In genomic region chr12:79194595-79194994, GRCh38 we compare ENCODE assay signal across 16 cellular contexts.
DNase-seq lines count a peak whose midpoint lies in the region; ATAC-seq, FAIRE-seq and TF ChIP-seq lines count a peak whose summit lies in the region.
"Had no signal": no experiment of that assay in that cellular context is flagged by ENCODE, and none has a peak within 500 bp of the region (broad histone marks: within the 10 kb centered on the region; RNA-seq: fewer than 3 reads in every experiment).

No MANE protein-coding gene starts in this region.

- H3F3A ChIP-seq in PC-3 (ENCODE audit: low read length, unreplicated experiment) = no peaks in the 10 kb centered on the region

- H3K27ac ChIP-seq in PC-3 (ENCODE audit: low read length) (no peak overlapping the region), psoas muscle (no peak overlapping the region), ascending aorta (no peak overlapping the region)

- H4K20me1 ChIP-seq in PC-3 (ENCODE audit: low read length) = no peaks in the 10 kb centered on the region

- no TSS peak for BruUV-seq in PC-3 (replicated peaks; lab: Mats Ljungman, UMichigan)

- no peaks in the 10 kb centered on the region for H3K9me2 ChIP-seq in PC-3 (replicated peaks; ENCODE audit: low read length)

- H3K9me3 ChIP-seq in PC-3 (ENCODE audit: low read length) (no peaks in the 10 kb centered on the region), psoas muscle (no peaks in the 10 kb centered on the region), ascending aorta (no peaks in the 10 kb centered on the region)

- H3K4me3 ChIP-seq in PC-3 (ENCODE audit: low read length) (no peak overlapping the region), bronchial epithelial cell (ENCODE audit: low read depth, low read length) (no peak overlapping the region), psoas muscle (no peak overlapping the region), ascending aorta (no peak overlapping the region)
- H3K4me3 ChIP-seq: GM12878, GM23338, K562 had no signal

- TF ChIP-seq CTCF in PC-3 (conservative IDR thresholded peaks at IDR 0.05; ENCODE audit: low read depth, low read length) (no peak), bronchial epithelial cell (IDR thresholded peaks at IDR 0.05; ENCODE audit: insufficient read depth, low read length, severe bottlenecking) (no peak), psoas muscle (IDR thresholded peaks at IDR 0.05) (no peak), ascending aorta (IDR thresholded peaks at IDR 0.05) (no peak)

- intact Hi-C loops in PC-3 (cut with micrococcal nuclease) = no loop called here
- intact Hi-C loops in psoas muscle (cut with DNase I) = no loop called here
- intact Hi-C loops in ascending aorta (cut with DNase I) = no loop called here

- POLR2A ChIA-PET in PC-3 (lab: Charles Lee; ENCODE audit: unreplicated experiment) = no interaction called here

- no peak for FAIRE-seq in bronchial epithelial cell (lab: Jason Lieb, UNC)
- FAIRE-seq: GM12878, K562 had no signal

- DNase-seq in ELR (ENCODE audit: low read depth) (peak; percentile 69), PC-3 (peak; percentile 67), bronchial epithelial cell (ENCODE audit: low read depth) (peak; percentile 48), renal cortical epithelial cell (ENCODE audit: low read depth) (peak; percentile 4), psoas muscle (no peak), amygdala (lab: John Stamatoyannopoulos, UW) (no peak), ascending aorta (ENCODE audit: low spot score in 2 of 2) (no peak)
- DNase-seq: AML-193, DND-41, NCI-H1105 treated with DMSO at 0.1 percent for 48 hours, NCI-H1694 treated with DMSO at 0.1 percent for 48 hours, NCI-H510A, NCI-H774 had no signal

- H3K36me3 ChIP-seq in PC-3 (ENCODE audit: low read depth, low read length) (no peaks in the 10 kb centered on the region), bronchial epithelial cell (ENCODE audit: control insufficient read depth, insufficient read depth, low read length) (no peaks in the 10 kb centered on the region), psoas muscle (ENCODE audit: insufficient read depth in 1 of 2, low read depth in 1 of 2) (no peaks in the 10 kb centered on the region), ascending aorta (no peaks in the 10 kb centered on the region)

- H3K79me2 ChIP-seq in PC-3 (ENCODE audit: low read length) = no peaks in the 10 kb centered on the region

- WGBS in psoas muscle, 3 donors = 59 to 71% (median 62%) methylated on average over 3 of the region's 3 CpGs

- H2AFZ ChIP-seq in PC-3 (ENCODE audit: low read length) = no peak overlapping the region
- H2AFZ ChIP-seq: GM23338 had no signal

- no peaks in the 10 kb centered on the region for H3K4me1 ChIP-seq in PC-3 (ENCODE audit: insufficient read depth, low read length)
- H3K4me1 ChIP-seq in psoas muscle = no peaks in the 10 kb centered on the region
- no peaks in the 10 kb centered on the region for H3K4me1 ChIP-seq in ascending aorta

- H3K4me2 ChIP-seq in PC-3 (ENCODE audit: low read length) = no peak overlapping the region
- H3K4me2 ChIP-seq: GM23338 had no signal

- ATAC-seq in PC-3 = peak; percentile 68
- ATAC-seq in psoas muscle = no peak
- ATAC-seq: GM12878, GM23338, K562 had no signal

- H3K27me3 ChIP-seq in PC-3 (ENCODE audit: low read length) = no peaks in the 10 kb centered on the region
- no peaks in the 10 kb centered on the region for H3K27me3 ChIP-seq in bronchial epithelial cell (ENCODE audit: control insufficient read depth, insufficient read depth, low read length)
- H3K27me3 ChIP-seq in psoas muscle (ENCODE audit: insufficient read depth in 3 of 3, low read length in 2 of 3) = no peaks in the 10 kb centered on the region
- no peaks in the 10 kb centered on the region for H3K27me3 ChIP-seq in ascending aorta

- CTCF ChIA-PET in PC-3 (lab: Charles Lee) = no interaction called here

- H3K9ac ChIP-seq in PC-3 (ENCODE audit: low read length) = no peak overlapping the region

Comparison
In these comparisons a context has a peak if more than half of its experiments do, and no peak if none do; other contexts are left out.
1. DNase-seq: peak in ELR (single experiment), PC-3 (single experiment), bronchial epithelial cell (single experiment) and renal cortical epithelial cell (single experiment); none in psoas muscle (0 of 2), amygdala (0 of 56) and ascending aorta (0 of 2).